ENCODE assay signal across 1 cellular context in the genomic region with DNA sequence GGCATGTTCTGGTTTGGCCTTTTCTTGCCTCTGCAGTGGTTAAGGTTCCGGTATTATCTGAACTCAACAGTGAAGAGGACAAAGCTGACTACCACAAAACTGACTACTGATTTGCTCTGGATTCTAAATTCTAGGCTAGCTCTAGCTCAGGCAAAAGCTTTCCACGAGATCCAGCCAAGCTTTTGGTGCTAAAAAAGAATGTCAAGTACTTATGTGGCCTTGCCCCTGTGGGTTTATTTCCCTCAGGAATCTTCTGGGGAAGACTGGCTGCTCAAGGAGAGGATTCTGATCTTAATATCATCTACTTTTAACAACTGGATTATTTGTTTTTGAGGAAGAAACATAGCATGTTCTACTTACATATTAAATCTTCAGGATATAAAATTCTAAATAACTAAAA.
TF ChIP-seq lines count a peak whose summit lies in the region.

No MANE protein-coding gene starts in this region.

TF ChIP-seq in GM23338, 12 proteins besides CTCF, POLR2A, EP300 and RAD21 (continued from another document):
- TF ChIP-seq, protein P1, sequence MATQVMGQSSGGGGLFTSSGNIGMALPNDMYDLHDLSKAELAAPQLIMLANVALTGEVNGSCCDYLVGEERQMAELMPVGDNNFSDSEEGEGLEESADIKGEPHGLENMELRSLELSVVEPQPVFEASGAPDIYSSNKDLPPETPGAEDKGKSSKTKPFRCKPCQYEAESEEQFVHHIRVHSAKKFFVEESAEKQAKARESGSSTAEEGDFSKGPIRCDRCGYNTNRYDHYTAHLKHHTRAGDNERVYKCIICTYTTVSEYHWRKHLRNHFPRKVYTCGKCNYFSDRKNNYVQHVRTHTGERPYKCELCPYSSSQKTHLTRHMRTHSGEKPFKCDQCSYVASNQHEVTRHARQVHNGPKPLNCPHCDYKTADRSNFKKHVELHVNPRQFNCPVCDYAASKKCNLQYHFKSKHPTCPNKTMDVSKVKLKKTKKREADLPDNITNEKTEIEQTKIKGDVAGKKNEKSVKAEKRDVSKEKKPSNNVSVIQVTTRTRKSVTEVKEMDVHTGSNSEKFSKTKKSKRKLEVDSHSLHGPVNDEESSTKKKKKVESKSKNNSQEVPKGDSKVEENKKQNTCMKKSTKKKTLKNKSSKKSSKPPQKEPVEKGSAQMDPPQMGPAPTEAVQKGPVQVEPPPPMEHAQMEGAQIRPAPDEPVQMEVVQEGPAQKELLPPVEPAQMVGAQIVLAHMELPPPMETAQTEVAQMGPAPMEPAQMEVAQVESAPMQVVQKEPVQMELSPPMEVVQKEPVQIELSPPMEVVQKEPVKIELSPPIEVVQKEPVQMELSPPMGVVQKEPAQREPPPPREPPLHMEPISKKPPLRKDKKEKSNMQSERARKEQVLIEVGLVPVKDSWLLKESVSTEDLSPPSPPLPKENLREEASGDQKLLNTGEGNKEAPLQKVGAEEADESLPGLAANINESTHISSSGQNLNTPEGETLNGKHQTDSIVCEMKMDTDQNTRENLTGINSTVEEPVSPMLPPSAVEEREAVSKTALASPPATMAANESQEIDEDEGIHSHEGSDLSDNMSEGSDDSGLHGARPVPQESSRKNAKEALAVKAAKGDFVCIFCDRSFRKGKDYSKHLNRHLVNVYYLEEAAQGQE (IDR thresholded peaks at IDR 0.05; ENCODE audit: unreplicated experiment): no peak
- no peak for TF ChIP-seq NANOG (IDR thresholded peaks at IDR 0.05; ENCODE audit: borderline replicate concordance)
- TF ChIP-seq ZNF331 (CRISPR knock-in tag; IDR thresholded peaks at IDR 0.05; ENCODE audit: low read depth): no peak
- no peak for TF ChIP-seq ZNF462 (CRISPR knock-in tag; IDR thresholded peaks at IDR 0.05)
- no peak for TF ChIP-seq EZH2 (IDR thresholded peaks at IDR 0.05; ENCODE audit: low read depth, unreplicated experiment)
- TF ChIP-seq JUNB (IDR thresholded peaks at IDR 0.05; ENCODE audit: unreplicated experiment): no peak
- TF ChIP-seq, protein P2, sequence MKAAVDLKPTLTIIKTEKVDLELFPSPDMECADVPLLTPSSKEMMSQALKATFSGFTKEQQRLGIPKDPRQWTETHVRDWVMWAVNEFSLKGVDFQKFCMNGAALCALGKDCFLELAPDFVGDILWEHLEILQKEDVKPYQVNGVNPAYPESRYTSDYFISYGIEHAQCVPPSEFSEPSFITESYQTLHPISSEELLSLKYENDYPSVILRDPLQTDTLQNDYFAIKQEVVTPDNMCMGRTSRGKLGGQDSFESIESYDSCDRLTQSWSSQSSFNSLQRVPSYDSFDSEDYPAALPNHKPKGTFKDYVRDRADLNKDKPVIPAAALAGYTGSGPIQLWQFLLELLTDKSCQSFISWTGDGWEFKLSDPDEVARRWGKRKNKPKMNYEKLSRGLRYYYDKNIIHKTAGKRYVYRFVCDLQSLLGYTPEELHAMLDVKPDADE (IDR thresholded peaks at IDR 0.05): no peak
- no peak for TF ChIP-seq ZNF114 (CRISPR knock-in tag; IDR thresholded peaks at IDR 0.05)
